Comparison of ENCODE assay signal across 11 cellular contexts in the genomic region with DNA sequence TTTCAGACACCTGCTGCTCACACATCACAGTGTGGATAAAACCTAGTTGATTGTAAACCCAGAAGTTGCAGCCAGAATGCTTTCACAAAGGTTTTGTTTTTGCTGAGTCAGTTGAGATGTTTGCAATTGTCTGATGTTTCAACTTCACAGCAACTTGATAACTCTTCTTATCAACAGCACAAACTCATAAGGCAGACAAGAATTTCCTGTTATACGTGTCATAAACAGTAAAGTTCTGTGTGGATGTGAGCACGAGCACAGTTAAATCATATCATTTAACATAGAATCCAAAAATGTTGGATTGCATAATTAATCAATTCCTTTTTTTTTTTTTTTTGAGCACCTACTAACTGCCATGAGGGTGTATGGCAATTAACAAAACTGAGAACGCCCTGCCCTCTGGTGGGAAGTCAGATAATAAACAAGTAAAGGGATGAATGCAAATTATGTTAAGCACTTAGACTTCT.
A peak's percentile ranks its signal among the peaks of the same experiment; 100 is the strongest.
DNase-seq lines count a peak whose midpoint lies in the region; ATAC-seq and TF ChIP-seq lines count a peak whose summit lies in the region.
"Had no signal": no experiment of that assay in that cellular context is flagged by ENCODE, and none has a peak within 500 bp of the region (broad histone marks: within the 10 kb centered on the region; RNA-seq: fewer than 3 reads in every experiment).

No MANE protein-coding gene starts in this region.

- H3K4me1 Mint-ChIP-seq in stimulated activated memory B cell treated with anti-CD40 and anti-IgM and Interleukin-4, amounts not matched to agents 10 μg/mL and 1 μg/mL and 100 μg/mL, for 72 hours: no peaks in the 10 kb centered on the region

- no peak for TF ChIP-seq CTCF in colonic mucosa (IDR thresholded peaks at IDR 0.05)

- H3K9me3 Mint-ChIP-seq in stimulated activated memory B cell treated with anti-CD40 and anti-IgM and Interleukin-4, amounts not matched to agents 10 μg/mL and 1 μg/mL and 100 μg/mL, for 72 hours: peaks cover 5% of the 10 kb centered on the region
- H3K9me3 Mint-ChIP-seq: T-helper 1 cell treated with Interleukin-12 subunit alpha and Interleukin-12 subunit beta and Interleukin-4 antibody, amounts not matched to agents 30 μg/mL and 1 μg/mL, for 36 hours had no signal

- H3K9ac ChIP-seq in colonic mucosa (ENCODE audit: low read depth in 2 of 2, low read length in 2 of 2): no peak overlapping the region
- H3K9ac ChIP-seq: BLaER1 treated with 17β-estradiol and CSF1 and Interleukin-3, amounts not matched to agents 10 nM and 100 nM had no signal

- intact Hi-C loops in colonic mucosa (cut with DNase I): no loop called here

- no peak overlapping the region for H3K27ac Mint-ChIP-seq in stimulated activated memory B cell treated with anti-CD40 and anti-IgM and Interleukin-4, amounts not matched to agents 10 μg/mL and 1 μg/mL and 100 μg/mL, for 72 hours
- H3K27ac Mint-ChIP-seq: T-helper 1 cell treated with Interleukin-12 subunit alpha and Interleukin-12 subunit beta and Interleukin-4 antibody, amounts not matched to agents 30 μg/mL and 1 μg/mL, for 36 hours had no signal

- no peak overlapping the region for H3K4me3 ChIP-seq in colonic mucosa
- H3K4me3 ChIP-seq: BLaER1 treated with 17β-estradiol and CSF1 and Interleukin-3, amounts not matched to agents 10 nM and 100 nM; right atrium auricular region had no signal

- no peaks in the 10 kb centered on the region for H3K9me3 ChIP-seq in colonic mucosa
- H3K9me3 ChIP-seq: BLaER1 treated with 17β-estradiol and CSF1 and Interleukin-3, amounts not matched to agents 10 nM and 100 nM; right atrium auricular region had no signal

- no peak for ATAC-seq in stimulated activated memory B cell treated with anti-CD40 and anti-IgM and Interleukin-4, amounts not matched to agents 10 μg/mL and 1 μg/mL and 100 μg/mL, for 72 hours

- H3K27me3 ChIP-seq in colonic mucosa: no peaks in the 10 kb centered on the region
- H3K27me3 ChIP-seq: BLaER1 treated with 17β-estradiol and CSF1 and Interleukin-3, amounts not matched to agents 10 nM and 100 nM; right atrium auricular region had no signal

- H3K27me3 Mint-ChIP-seq in stimulated activated memory B cell treated with anti-CD40 and anti-IgM and Interleukin-4, amounts not matched to agents 10 μg/mL and 1 μg/mL and 100 μg/mL, for 72 hours: no peaks in the 10 kb centered on the region

- H3K36me3 Mint-ChIP-seq in stimulated activated memory B cell treated with anti-CD40 and anti-IgM and Interleukin-4, amounts not matched to agents 10 μg/mL and 1 μg/mL and 100 μg/mL, for 72 hours: no peaks in the 10 kb centered on the region

- no peaks in the 10 kb centered on the region for H3K4me1 ChIP-seq in colonic mucosa
- H3K4me1 ChIP-seq: BLaER1 treated with 17β-estradiol and CSF1 and Interleukin-3, amounts not matched to agents 10 nM and 100 nM; right atrium auricular region had no signal

- H3K36me3 ChIP-seq in colonic mucosa: no peaks in the 10 kb centered on the region
- H3K36me3 ChIP-seq: BLaER1 treated with 17β-estradiol and CSF1 and Interleukin-3, amounts not matched to agents 10 nM and 100 nM; right atrium auricular region had no signal

- peak; percentile 29 for DNase-seq in NCI-H748 (lab: John Stamatoyannopoulos, UW; ENCODE audit: unreplicated experiment)
- no peak for DNase-seq in NCI-H748 treated with DMSO at 0.1 percent for 48 hours (lab: John Stamatoyannopoulos, UW)
- DNase-seq in NCI-H460 (ENCODE audit: extremely low read depth, low read depth): peak; percentile 58
- DNase-seq in colonic mucosa: peak; percentile 23
- DNase-seq in pons (ENCODE audit: low spot score): peak; percentile 72
- no peak for DNase-seq in SHP77 treated with DMSO at 0.1 percent for 48 hours (lab: John Stamatoyannopoulos, UW)
- no peak for DNase-seq in activated gamma-delta T cell (lab: John Stamatoyannopoulos, UW)

- H3K4me3 Mint-ChIP-seq in stimulated activated memory B cell treated with anti-CD40 and anti-IgM and Interleukin-4, amounts not matched to agents 10 μg/mL and 1 μg/mL and 100 μg/mL, for 72 hours: no peak overlapping the region
- H3K4me3 Mint-ChIP-seq: T-helper 1 cell treated with Interleukin-12 subunit alpha and Interleukin-12 subunit beta and Interleukin-4 antibody, amounts not matched to agents 30 μg/mL and 1 μg/mL, for 36 hours had no signal

- H3K27ac ChIP-seq in colonic mucosa: no peak overlapping the region
- H3K27ac ChIP-seq: BLaER1 treated with 17β-estradiol and CSF1 and Interleukin-3, amounts not matched to agents 10 nM and 100 nM; right atrium auricular region had no signal

Comparison
In these comparisons a context has a peak if more than half of its experiments do, and no peak if none do; other contexts are left out.
1. DNase-seq: peak in NCI-H748 (single experiment), NCI-H460 (single experiment), colonic mucosa (single experiment) and pons (single experiment); none in NCI-H748 treated with DMSO at 0.1 percent for 48 hours (single experiment), SHP77 treated with DMSO at 0.1 percent for 48 hours (single experiment) and activated gamma-delta T cell (single experiment).